In genomic region chr4:102809691-102810090, GRCh38 we compare ENCODE assay signal across 11 cellular contexts. TPM values are rescaled to one million over a fixed set of nuclear protein-coding genes. Genes with fewer than 3 reads are reported as not detected.
DNase-seq lines count a peak whose midpoint lies in the region; ATAC-seq and TF ChIP-seq lines count a peak whose summit lies in the region.
"Had no signal": no experiment of that assay in that cellular context is flagged by ENCODE, and none has a peak within 500 bp of the region (broad histone marks: within the 10 kb centered on the region; RNA-seq: fewer than 3 reads in every experiment).

No MANE protein-coding gene starts in this region.

- H3K4me1 Mint-ChIP-seq in activated naive CD4-positive, alpha-beta T cell treated with anti-CD3 and anti-CD28 coated beads for 36 hours (ENCODE audit: low read depth) = peaks cover 80% of the 10 kb centered on the region
- H3K4me1 Mint-ChIP-seq in activated CD8-positive, alpha-beta T cell treated with anti-CD3 and anti-CD28 coated beads for 36 hours (ENCODE audit: low read depth) = peaks cover 81% of the 10 kb centered on the region
- H3K4me1 Mint-ChIP-seq in stimulated activated effector memory CD8-positive, alpha-beta T cell treated with anti-CD3 and anti-CD28 coated beads, Interleukin-12 subunit alpha, Interleukin-12 subunit beta, amount 100 ng/mL, for 72 hours = peaks cover 66% of the 10 kb centered on the region

- H3K4me3 Mint-ChIP-seq in activated naive CD4-positive, alpha-beta T cell treated with anti-CD3 and anti-CD28 coated beads for 36 hours = no peak overlapping the region
- H3K4me3 Mint-ChIP-seq in activated CD8-positive, alpha-beta T cell treated with anti-CD3 and anti-CD28 coated beads for 36 hours = no peak overlapping the region
- H3K4me3 Mint-ChIP-seq in stimulated activated effector memory CD8-positive, alpha-beta T cell treated with anti-CD3 and anti-CD28 coated beads, Interleukin-12 subunit alpha, Interleukin-12 subunit beta, amount 100 ng/mL, for 72 hours = peak overlapping the region; percentile 11

- TF ChIP-seq CTCF in activated CD8-positive, alpha-beta T cell treated with anti-CD3 and anti-CD28 coated beads for 36 hours (IDR thresholded peaks at IDR 0.05) = no peak

- peaks cover 62% of the 10 kb centered on the region for H3K36me3 Mint-ChIP-seq in activated naive CD4-positive, alpha-beta T cell treated with anti-CD3 and anti-CD28 coated beads for 36 hours (ENCODE audit: low read depth)
- peaks cover 74% of the 10 kb centered on the region for H3K36me3 Mint-ChIP-seq in activated CD8-positive, alpha-beta T cell treated with anti-CD3 and anti-CD28 coated beads for 36 hours (ENCODE audit: low read depth)
- H3K36me3 Mint-ChIP-seq in stimulated activated effector memory CD8-positive, alpha-beta T cell treated with anti-CD3 and anti-CD28 coated beads, Interleukin-12 subunit alpha, Interleukin-12 subunit beta, amount 100 ng/mL, for 72 hours = no peaks in the 10 kb centered on the region

- no peaks in the 10 kb centered on the region for H3K9me3 Mint-ChIP-seq in activated naive CD4-positive, alpha-beta T cell treated with anti-CD3 and anti-CD28 coated beads for 36 hours
- no peaks in the 10 kb centered on the region for H3K9me3 Mint-ChIP-seq in activated CD8-positive, alpha-beta T cell treated with anti-CD3 and anti-CD28 coated beads for 36 hours
- no peaks in the 10 kb centered on the region for H3K9me3 Mint-ChIP-seq in stimulated activated effector memory CD8-positive, alpha-beta T cell treated with anti-CD3 and anti-CD28 coated beads, Interleukin-12 subunit alpha, Interleukin-12 subunit beta, amount 100 ng/mL, for 72 hours

- intact Hi-C loops in activated naive CD4-positive, alpha-beta T cell treated with anti-CD3 and anti-CD28 coated beads for 36 hours (cut with micrococcal nuclease) = loop anchor here (1.0 kb wide), 2 partner anchors 8 to 16 kb away; no protein-coding TSS in a partner anchor
- intact Hi-C loops in activated CD8-positive, alpha-beta T cell treated with anti-CD3 and anti-CD28 coated beads for 36 hours (cut with micrococcal nuclease) = no loop called here

- peak overlapping the region; percentile 83 for H3K27ac Mint-ChIP-seq in activated naive CD4-positive, alpha-beta T cell treated with anti-CD3 and anti-CD28 coated beads for 36 hours
- peak overlapping the region; percentile 66 for H3K27ac Mint-ChIP-seq in activated CD8-positive, alpha-beta T cell treated with anti-CD3 and anti-CD28 coated beads for 36 hours
- peak overlapping the region; percentile 40 for H3K27ac Mint-ChIP-seq in stimulated activated effector memory CD8-positive, alpha-beta T cell treated with anti-CD3 and anti-CD28 coated beads, Interleukin-12 subunit alpha, Interleukin-12 subunit beta, amount 100 ng/mL, for 72 hours

- no peaks in the 10 kb centered on the region for H3K27me3 Mint-ChIP-seq in activated naive CD4-positive, alpha-beta T cell treated with anti-CD3 and anti-CD28 coated beads for 36 hours (ENCODE audit: low read depth)
- no peaks in the 10 kb centered on the region for H3K27me3 Mint-ChIP-seq in activated CD8-positive, alpha-beta T cell treated with anti-CD3 and anti-CD28 coated beads for 36 hours

- CTCF ChIA-PET in activated naive CD4-positive, alpha-beta T cell treated with anti-CD3 and anti-CD28 coated beads for 36 hours (lab: Charles Lee) = interaction anchor here (0.6 to 0.8 kb wide), 2 partner anchors 12 to 282 kb away, joined by 3 to 4 read pairs; no protein-coding TSS in a partner anchor
- CTCF ChIA-PET in activated CD8-positive, alpha-beta T cell treated with anti-CD3 and anti-CD28 coated beads for 36 hours (lab: Charles Lee) = interaction anchor here (0.8 to 1.4 kb wide), 2 partner anchors 9 to 225 kb away, joined by 3 read pairs; no protein-coding TSS in a partner anchor

- POLR2A ChIA-PET in activated CD8-positive, alpha-beta T cell treated with anti-CD3 and anti-CD28 coated beads for 36 hours (lab: Charles Lee) = interaction anchor here (1.3 to 2.3 kb wide), 4 partner anchors 9 to 63 kb away, joined by 4 to 7 read pairs (median 6); partner anchors contain the start of gene UBE2D3

- ATAC-seq in activated CD8-positive, alpha-beta T cell treated with anti-CD3 and anti-CD28 coated beads for 36 hours = no peak
- ATAC-seq in stimulated activated effector memory CD8-positive, alpha-beta T cell treated with anti-CD3 and anti-CD28 coated beads, Interleukin-12 subunit alpha, Interleukin-12 subunit beta, amount 100 ng/mL, for 72 hours = no peak
- no peak for ATAC-seq in HG03108 (IDR thresholded peaks at IDR 0.05; ENCODE audit: unreplicated experiment)

- no peak for DNase-seq in activated naive CD4-positive, alpha-beta T cell treated with anti-CD3 and anti-CD28 coated beads for 36 hours
- no peak for DNase-seq in activated naive CD4-positive, alpha-beta T cell treated with Interleukin-2 at 50 U/mL for 16 hours
- DNase-seq in activated CD8-positive, alpha-beta T cell treated with anti-CD3 and anti-CD28 coated beads for 36 hours = no peak
- DNase-seq in fibroblast of peridontal ligament (ENCODE audit: extremely low read depth) (peak; percentile 60), NCI-H187 treated with DMSO at 0.1 percent for 48 hours (lab: John Stamatoyannopoulos, UW) (no peak), medulla oblongata (ENCODE audit: extremely low spot score) (no peak)
- DNase-seq in stimulated activated effector memory CD8-positive, alpha-beta T cell treated with anti-CD3 and anti-CD28 coated beads, Interleukin-12 subunit alpha, Interleukin-12 subunit beta, amount 100 ng/mL, for 72 hours (ENCODE audit: low spot score in 2 of 2) = no peak
- DNase-seq: NCI-H1105 treated with DMSO at 0.1 percent for 48 hours; NCI-H446; stimulated activated CD4-positive, alpha-beta T cell treated with anti-CD3 and anti-CD28 coated beads, Interleukin-1b, Interleukin-23, amount 100 ng/mL, for 48 hours had no signal

RNA-seq across cellular contexts. Expression of gene UBE2D3, which starts 17.7 kb away (rescaled TPM):
- 100 to 1,000 TPM; 447 to 450 TPM for total RNA-seq in activated naive CD4-positive, alpha-beta T cell treated with anti-CD3 and anti-CD28 coated beads for 36 hours
- total RNA-seq in activated CD8-positive, alpha-beta T cell treated with anti-CD3 and anti-CD28 coated beads for 36 hours = 100 to 1,000 TPM; 410 to 427 TPM

RNA-seq across cellular contexts. Expression of gene MANBA, which starts 48.9 kb away (rescaled TPM):
- 10 to 100 TPM in 1 of 2 experiments, 1 to 10 TPM in 1; 9.8 to 11.0 TPM for total RNA-seq in activated naive CD4-positive, alpha-beta T cell treated with anti-CD3 and anti-CD28 coated beads for 36 hours
- total RNA-seq in activated CD8-positive, alpha-beta T cell treated with anti-CD3 and anti-CD28 coated beads for 36 hours = 10 to 100 TPM; 14.5 to 16.3 TPM

RNA-seq across cellular contexts. Expression of gene CISD2, which starts 59.1 kb away (rescaled TPM):
- 10 to 100 TPM; 25.1 to 25.7 TPM for total RNA-seq in activated naive CD4-positive, alpha-beta T cell treated with anti-CD3 and anti-CD28 coated beads for 36 hours
- total RNA-seq in activated CD8-positive, alpha-beta T cell treated with anti-CD3 and anti-CD28 coated beads for 36 hours = 10 to 100 TPM; 31.1 to 32.3 TPM
